In genomic region chr7:105875505-105875904, GRCh38 we compare ENCODE assay signal across 8 cellular contexts. TPM values are rescaled to one million over a fixed set of nuclear protein-coding genes. Genes with fewer than 3 reads are reported as not detected.
DNase-seq lines count a peak whose midpoint lies in the region; ATAC-seq and TF ChIP-seq lines count a peak whose summit lies in the region.

No MANE protein-coding gene starts in this region.

- 38 to 44% methylated on average over 4 of the region's 4 CpGs for WGBS in aorta, 2 donors

- H3K9me3 ChIP-seq in aorta (ENCODE audit: control insufficient read depth, low read length) = no peaks in the 10 kb centered on the region

- ATAC-seq in GM21447 (IDR thresholded peaks at IDR 0.05; ENCODE audit: unreplicated experiment) (no peak), aorta (ENCODE audit: low FRiP score) (no peak)

- intact Hi-C loops in aorta (cut with DNase I) = loop anchor here in 1 of 2 donors (5.0 to 10.0 kb wide), 2 partner anchors 132 to 201 kb away; no protein-coding TSS in a partner anchor

- peaks cover 0 to 4% of the 10 kb centered on the region in 2 donors for H3K4me1 ChIP-seq in aorta (ENCODE audit: control insufficient read depth in 1 of 2, insufficient read depth in 2 of 2, low read length in 2 of 2)

- H3K27ac ChIP-seq in VCaP = peak overlapping the region; percentile 85
- H3K27ac ChIP-seq in aorta (ENCODE audit: low read depth in 1 of 2, low read length in 2 of 2) = no peak overlapping the region

- H3K36me3 ChIP-seq in aorta (ENCODE audit: control insufficient read depth in 1 of 2, insufficient read depth in 2 of 2, low read length in 1 of 2) = no peaks in the 10 kb centered on the region

- no peaks in the 10 kb centered on the region for H3K27me3 ChIP-seq in aorta (ENCODE audit: control insufficient read depth in 1 of 2, insufficient read depth in 2 of 2, low read length in 1 of 2)

- H3K4me3 ChIP-seq in GM08714 (ENCODE audit: low read length) (peak overlapping the region; percentile 55; the same call in 1 of the 2 replicates), foreskin fibroblast (ENCODE audit: low read depth in 1 of 2, low read length in 2 of 2) (peak overlapping the region; percentile 90 to 95), aorta (ENCODE audit: low read length in 2 of 2) (peak overlapping the region in 1 of 2 donors; percentile 65)

- TF ChIP-seq CTCF in VCaP (conservative IDR thresholded peaks at IDR 0.05) (no peak), foreskin fibroblast (IDR thresholded peaks at IDR 0.05; ENCODE audit: low read depth, low read length) (no peak)

- DNase-seq in foreskin fibroblast = peak in 1 of 2 donors; percentile 44
- peak; percentile 31 for DNase-seq in retina
- DNase-seq in aorta = no peak
- DNase-seq in NCI-H526 (lab: John Stamatoyannopoulos, UW) = no peak
- no peak for DNase-seq in activated effector memory CD4-positive, alpha-beta T cell treated with Interleukin-2 at 50 U/mL for 16 hours

RNA-seq across cellular contexts. Expression of gene ATXN7L1, which starts 0.9 kb away (rescaled TPM):
- total RNA-seq in aorta = 10 to 100 TPM; 12.8 to 20.1 TPM
- polyA plus RNA-seq in aorta = 1 to 10 TPM; 2.5 to 3.9 TPM
